ENCODE assay signal across 5 cellular contexts in the genomic region with DNA sequence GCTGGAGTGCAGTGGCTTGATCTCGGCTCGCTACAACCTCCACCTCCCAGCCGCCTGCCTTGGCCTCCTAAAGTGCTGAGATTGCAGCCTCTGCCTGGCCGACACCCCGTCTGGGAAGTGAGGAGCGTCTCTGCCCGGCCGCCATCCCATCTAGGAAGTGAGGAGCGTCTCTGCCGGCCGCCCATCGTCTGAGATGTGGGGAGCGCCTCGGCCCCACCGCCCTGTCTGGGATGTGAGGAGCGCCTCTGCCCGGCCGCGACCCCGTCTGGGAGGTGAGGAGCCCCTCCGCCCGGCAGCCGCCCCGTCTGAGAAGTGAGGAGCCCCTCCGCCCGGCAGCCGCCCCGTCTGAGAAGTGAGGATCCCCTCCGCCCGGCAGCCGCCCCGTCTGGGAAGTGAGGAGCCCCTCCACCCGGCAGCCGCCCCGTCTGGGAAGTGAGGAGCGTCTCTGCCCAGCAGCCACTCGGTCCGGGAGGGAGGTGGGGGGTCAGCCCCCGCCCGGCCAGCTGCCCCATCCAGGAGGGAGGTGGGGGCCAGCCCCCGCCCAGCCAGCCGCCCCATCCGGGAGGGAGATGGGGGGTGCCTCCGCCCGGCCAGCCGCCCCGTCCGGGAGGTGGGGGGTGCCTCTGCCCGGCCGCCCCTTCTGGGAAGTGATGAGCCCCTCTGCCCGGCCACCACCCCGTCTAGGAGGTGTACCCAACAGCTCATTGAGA. TPM values are rescaled to one million over a fixed set of nuclear protein-coding genes. Genes with fewer than 3 reads are reported as not detected.
"Had no signal": no experiment of that assay in that cellular context is flagged by ENCODE, and none has a peak within 500 bp of the region (broad histone marks: within the 10 kb centered on the region; RNA-seq: fewer than 3 reads in every experiment).

No MANE protein-coding gene starts in this region.

RNA-seq across cellular contexts. Expression of a gene that starts 45.1 kb away (rescaled TPM):
- total RNA-seq: GM23248, H4, HepG2, HFFc6, HT1080 had no signal

RNA-seq across cellular contexts. Expression of a gene that starts 57.2 kb away (rescaled TPM):
- total RNA-seq: H4, HT1080 had no signal
